In the genomic region with DNA sequence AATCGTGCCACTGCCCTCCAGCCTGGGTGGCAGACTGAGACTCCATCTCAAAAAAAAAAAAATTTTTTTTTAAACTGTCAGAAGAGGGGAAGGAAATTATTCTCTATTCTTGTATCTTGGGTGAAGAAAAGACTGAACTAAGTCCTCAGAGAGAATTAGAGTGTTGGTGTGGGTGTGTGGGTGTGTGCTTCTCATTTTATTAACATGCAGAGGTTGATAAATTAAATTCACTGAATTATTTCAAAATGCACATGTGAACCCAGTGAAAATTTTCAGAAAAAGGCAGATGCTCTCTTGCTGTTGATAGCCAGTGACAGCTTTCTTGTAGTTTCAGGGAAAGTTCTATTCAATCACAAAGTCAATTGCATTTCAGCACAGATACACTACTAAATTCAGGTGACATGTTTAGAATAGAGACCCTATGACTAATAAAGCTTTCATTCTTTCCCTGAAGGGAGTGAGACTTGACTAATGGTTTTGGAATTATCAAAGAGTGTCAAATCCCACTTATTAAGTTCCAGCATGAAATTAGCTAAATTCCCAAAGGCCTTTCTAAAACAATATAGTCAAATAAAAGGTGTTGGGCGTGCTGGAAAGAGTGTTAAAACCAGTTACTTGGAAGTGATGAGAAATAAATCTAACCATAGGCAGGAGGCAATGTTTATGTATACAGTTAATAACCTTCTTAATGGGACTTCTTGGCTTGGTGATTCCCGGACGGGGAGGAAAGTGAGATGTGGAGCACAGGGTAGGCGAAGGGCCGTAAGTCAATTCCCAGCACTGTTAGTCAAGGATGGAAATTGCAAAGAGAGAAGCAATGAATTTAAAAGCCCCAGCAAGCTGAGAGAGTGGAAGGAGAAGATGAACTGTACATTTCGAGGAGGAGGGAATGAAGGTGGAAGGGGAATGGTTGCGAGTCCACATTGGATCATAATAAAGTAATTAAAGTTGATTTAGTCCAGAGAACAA, we compare ENCODE assay signal across 1 cellular context.
TF ChIP-seq lines count a peak whose summit lies in the region.

No MANE protein-coding gene starts in this region.

TF ChIP-seq in Ishikawa, 13 proteins besides CTCF, POLR2A, EP300 and RAD21 (continued from another document):
- TF ChIP-seq, protein P1, sequence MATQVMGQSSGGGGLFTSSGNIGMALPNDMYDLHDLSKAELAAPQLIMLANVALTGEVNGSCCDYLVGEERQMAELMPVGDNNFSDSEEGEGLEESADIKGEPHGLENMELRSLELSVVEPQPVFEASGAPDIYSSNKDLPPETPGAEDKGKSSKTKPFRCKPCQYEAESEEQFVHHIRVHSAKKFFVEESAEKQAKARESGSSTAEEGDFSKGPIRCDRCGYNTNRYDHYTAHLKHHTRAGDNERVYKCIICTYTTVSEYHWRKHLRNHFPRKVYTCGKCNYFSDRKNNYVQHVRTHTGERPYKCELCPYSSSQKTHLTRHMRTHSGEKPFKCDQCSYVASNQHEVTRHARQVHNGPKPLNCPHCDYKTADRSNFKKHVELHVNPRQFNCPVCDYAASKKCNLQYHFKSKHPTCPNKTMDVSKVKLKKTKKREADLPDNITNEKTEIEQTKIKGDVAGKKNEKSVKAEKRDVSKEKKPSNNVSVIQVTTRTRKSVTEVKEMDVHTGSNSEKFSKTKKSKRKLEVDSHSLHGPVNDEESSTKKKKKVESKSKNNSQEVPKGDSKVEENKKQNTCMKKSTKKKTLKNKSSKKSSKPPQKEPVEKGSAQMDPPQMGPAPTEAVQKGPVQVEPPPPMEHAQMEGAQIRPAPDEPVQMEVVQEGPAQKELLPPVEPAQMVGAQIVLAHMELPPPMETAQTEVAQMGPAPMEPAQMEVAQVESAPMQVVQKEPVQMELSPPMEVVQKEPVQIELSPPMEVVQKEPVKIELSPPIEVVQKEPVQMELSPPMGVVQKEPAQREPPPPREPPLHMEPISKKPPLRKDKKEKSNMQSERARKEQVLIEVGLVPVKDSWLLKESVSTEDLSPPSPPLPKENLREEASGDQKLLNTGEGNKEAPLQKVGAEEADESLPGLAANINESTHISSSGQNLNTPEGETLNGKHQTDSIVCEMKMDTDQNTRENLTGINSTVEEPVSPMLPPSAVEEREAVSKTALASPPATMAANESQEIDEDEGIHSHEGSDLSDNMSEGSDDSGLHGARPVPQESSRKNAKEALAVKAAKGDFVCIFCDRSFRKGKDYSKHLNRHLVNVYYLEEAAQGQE (IDR thresholded peaks at IDR 0.05; ENCODE audit: low read depth) = no peak
